Comparison of ENCODE assay signal across 8 cellular contexts in the genomic region with DNA sequence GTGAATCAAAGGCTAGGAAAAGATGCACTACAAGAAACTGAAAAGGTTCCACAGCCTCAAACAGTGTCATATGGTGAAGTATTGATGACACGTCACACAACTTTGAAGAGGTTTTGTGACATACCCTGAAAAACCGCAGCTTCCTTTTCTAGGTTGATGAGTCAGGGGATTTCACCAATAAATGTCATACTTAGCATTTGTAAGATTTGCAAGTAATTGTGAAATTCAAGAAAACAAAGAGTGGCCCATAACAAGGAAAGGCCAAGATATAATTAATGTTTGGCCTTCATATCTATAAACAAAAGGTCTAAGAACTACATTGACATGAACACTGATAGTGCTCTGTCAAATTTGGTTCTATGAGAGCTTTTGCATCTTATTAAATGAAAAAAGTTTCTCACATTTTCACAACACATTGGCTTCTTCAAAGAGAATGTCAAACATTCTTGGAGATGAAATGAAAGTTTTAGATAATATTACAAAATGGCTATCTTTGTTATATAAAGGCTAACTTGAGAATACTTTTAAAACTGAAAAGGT.
DNase-seq lines count a peak whose midpoint lies in the region; TF ChIP-seq lines count a peak whose summit lies in the region.

No MANE protein-coding gene starts in this region.

- peak overlapping the region; percentile 40 for H3K27ac ChIP-seq in GM23248

- in situ Hi-C loops in GM13976 (cut with MboI; ENCODE audit: low sequenced_read_pairs, unreplicated experiment) (no loop called here), GM23248 (cut with MboI) (no loop called here)

- no peak overlapping the region for H3K4me3 ChIP-seq in GM23248

- H3K9ac ChIP-seq in GM23248 = no peak overlapping the region

- no peaks in the 10 kb centered on the region for H3K36me3 ChIP-seq in GM23248 (ENCODE audit: low read depth)

- TF ChIP-seq CTCF in GM13976 (IDR thresholded peaks at IDR 0.05; ENCODE audit: borderline replicate concordance, control extremely low read depth, extremely low read depth, insufficient read depth, missing control alignments) = no peak

- H3K79me2 ChIP-seq in GM23248 (ENCODE audit: insufficient read depth) = no peaks in the 10 kb centered on the region

- peaks cover 7% of the 10 kb centered on the region; the same call in 1 of the 2 replicates for H3K27me3 ChIP-seq in GM23248 (replicated peaks; ENCODE audit: insufficient read depth)

- H3K9me3 ChIP-seq in GM23248 (ENCODE audit: low read depth) = no peaks in the 10 kb centered on the region

- H2AFZ ChIP-seq in GM23248 = no peak overlapping the region

- H3K4me1 ChIP-seq in GM23248 (ENCODE audit: insufficient read depth) = peaks cover 17% of the 10 kb centered on the region

- peak overlapping the region; percentile 34 for H3K4me2 ChIP-seq in GM23248 (ENCODE audit: unreplicated experiment)

- no peaks in the 10 kb centered on the region for H4K20me1 ChIP-seq in GM23248 (ENCODE audit: insufficient read depth)

- H3K9me2 ChIP-seq in GM23248 (ENCODE audit: insufficient read depth) = no peaks in the 10 kb centered on the region

- peaks cover 21% of the 10 kb centered on the region for H3F3A ChIP-seq in GM23248 (ENCODE audit: insufficient read depth)

- peak; percentile 54 for DNase-seq in GM13976 (ENCODE audit: low spot score)
- peak; percentile 97 for DNase-seq in GM23248
- peak; percentile 91 to 97 for DNase-seq in Kasumi-1 (lab: John Stamatoyannopoulos, UW)
- peak; percentile 40 for DNase-seq in activated T-cell treated with anti-CD3 and anti-CD28 coated beads for 4 hours
- peak; percentile 97 for DNase-seq in iris pigment epithelial cell (ENCODE audit: low read depth)
- no peak for DNase-seq in DMS153 treated with DMSO at 0.1 percent for 48 hours (lab: John Stamatoyannopoulos, UW; ENCODE audit: unreplicated experiment)
- no peak for DNase-seq in NCI-H1417 (lab: John Stamatoyannopoulos, UW)
- DNase-seq in activated effector memory CD4-positive, alpha-beta T cell treated with anti-CD3 and anti-CD28 coated beads, Interleukin-2, amount 50 U/mL, for 16 hours = no peak

- WGBS in GM23248 (ENCODE audit: low coverage in 1 of 2, low lambda C conversion rate in 2 of 2, missing lambda C conversion rate in 2 of 2), 2 experiments = 0 to 3% methylated on average over 2 of the region's 2 CpGs

Comparison
In these comparisons a context has a peak if more than half of its experiments do, and no peak if none do; other contexts are left out.
1. DNase-seq: peak in GM13976 (single experiment), GM23248 (single experiment), Kasumi-1 (2 of 2), activated T-cell treated with anti-CD3 and anti-CD28 coated beads for 4 hours (single experiment) and iris pigment epithelial cell (single experiment); none in DMS153 treated with DMSO at 0.1 percent for 48 hours (single experiment), NCI-H1417 (0 of 3) and activated effector memory CD4-positive, alpha-beta T cell treated with anti-CD3 and anti-CD28 coated beads, Interleukin-2, amount 50 U/mL, for 16 hours (single experiment).